Comparison of ENCODE assay signal across 1 cellular context in the genomic region with DNA sequence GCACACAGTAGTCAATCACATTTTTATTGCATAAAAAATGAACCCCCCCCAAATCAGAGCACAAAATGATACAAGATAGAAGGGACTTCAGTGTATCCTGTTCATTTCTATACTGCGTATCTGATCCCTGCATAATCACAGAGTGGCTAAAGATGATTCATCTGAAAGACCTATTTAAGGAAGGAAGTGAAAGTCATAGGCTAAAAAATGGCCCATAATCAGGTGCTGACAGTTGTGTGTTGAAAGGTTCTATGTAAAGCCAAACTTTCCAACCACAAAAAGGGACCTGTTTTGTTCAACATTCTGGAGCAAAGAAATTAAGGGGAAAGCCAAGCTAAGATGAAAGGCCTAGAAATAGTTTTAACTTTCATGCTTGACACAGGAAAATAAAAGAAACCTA.
TF ChIP-seq lines count a peak whose summit lies in the region.

No MANE protein-coding gene starts in this region.

TF ChIP-seq in GM12878, 131 proteins besides CTCF, POLR2A, EP300 and RAD21 (continued from another document):
- TF ChIP-seq, protein P1, sequence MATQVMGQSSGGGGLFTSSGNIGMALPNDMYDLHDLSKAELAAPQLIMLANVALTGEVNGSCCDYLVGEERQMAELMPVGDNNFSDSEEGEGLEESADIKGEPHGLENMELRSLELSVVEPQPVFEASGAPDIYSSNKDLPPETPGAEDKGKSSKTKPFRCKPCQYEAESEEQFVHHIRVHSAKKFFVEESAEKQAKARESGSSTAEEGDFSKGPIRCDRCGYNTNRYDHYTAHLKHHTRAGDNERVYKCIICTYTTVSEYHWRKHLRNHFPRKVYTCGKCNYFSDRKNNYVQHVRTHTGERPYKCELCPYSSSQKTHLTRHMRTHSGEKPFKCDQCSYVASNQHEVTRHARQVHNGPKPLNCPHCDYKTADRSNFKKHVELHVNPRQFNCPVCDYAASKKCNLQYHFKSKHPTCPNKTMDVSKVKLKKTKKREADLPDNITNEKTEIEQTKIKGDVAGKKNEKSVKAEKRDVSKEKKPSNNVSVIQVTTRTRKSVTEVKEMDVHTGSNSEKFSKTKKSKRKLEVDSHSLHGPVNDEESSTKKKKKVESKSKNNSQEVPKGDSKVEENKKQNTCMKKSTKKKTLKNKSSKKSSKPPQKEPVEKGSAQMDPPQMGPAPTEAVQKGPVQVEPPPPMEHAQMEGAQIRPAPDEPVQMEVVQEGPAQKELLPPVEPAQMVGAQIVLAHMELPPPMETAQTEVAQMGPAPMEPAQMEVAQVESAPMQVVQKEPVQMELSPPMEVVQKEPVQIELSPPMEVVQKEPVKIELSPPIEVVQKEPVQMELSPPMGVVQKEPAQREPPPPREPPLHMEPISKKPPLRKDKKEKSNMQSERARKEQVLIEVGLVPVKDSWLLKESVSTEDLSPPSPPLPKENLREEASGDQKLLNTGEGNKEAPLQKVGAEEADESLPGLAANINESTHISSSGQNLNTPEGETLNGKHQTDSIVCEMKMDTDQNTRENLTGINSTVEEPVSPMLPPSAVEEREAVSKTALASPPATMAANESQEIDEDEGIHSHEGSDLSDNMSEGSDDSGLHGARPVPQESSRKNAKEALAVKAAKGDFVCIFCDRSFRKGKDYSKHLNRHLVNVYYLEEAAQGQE (IDR thresholded peaks at IDR 0.05; ENCODE audit: low read depth, low read length), result no peak
- TF ChIP-seq NRF1 (conservative IDR thresholded peaks at IDR 0.05; ENCODE audit: low read depth, low read length), result no peak
- TF ChIP-seq, protein P2, sequence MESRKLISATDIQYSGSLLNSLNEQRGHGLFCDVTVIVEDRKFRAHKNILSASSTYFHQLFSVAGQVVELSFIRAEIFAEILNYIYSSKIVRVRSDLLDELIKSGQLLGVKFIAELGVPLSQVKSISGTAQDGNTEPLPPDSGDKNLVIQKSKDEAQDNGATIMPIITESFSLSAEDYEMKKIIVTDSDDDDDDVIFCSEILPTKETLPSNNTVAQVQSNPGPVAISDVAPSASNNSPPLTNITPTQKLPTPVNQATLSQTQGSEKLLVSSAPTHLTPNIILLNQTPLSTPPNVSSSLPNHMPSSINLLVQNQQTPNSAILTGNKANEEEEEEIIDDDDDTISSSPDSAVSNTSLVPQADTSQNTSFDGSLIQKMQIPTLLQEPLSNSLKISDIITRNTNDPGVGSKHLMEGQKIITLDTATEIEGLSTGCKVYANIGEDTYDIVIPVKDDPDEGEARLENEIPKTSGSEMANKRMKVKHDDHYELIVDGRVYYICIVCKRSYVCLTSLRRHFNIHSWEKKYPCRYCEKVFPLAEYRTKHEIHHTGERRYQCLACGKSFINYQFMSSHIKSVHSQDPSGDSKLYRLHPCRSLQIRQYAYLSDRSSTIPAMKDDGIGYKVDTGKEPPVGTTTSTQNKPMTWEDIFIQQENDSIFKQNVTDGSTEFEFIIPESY (IDR thresholded peaks at IDR 0.05), result no peak
- TF ChIP-seq, protein P3, sequence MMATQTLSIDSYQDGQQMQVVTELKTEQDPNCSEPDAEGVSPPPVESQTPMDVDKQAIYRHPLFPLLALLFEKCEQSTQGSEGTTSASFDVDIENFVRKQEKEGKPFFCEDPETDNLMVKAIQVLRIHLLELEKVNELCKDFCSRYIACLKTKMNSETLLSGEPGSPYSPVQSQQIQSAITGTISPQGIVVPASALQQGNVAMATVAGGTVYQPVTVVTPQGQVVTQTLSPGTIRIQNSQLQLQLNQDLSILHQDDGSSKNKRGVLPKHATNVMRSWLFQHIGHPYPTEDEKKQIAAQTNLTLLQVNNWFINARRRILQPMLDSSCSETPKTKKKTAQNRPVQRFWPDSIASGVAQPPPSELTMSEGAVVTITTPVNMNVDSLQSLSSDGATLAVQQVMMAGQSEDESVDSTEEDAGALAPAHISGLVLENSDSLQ (IDR thresholded peaks at IDR 0.05), result peak; percentile 76
- TF ChIP-seq NFIC (IDR thresholded peaks at IDR 0.05; ENCODE audit: low read depth, low read length), result peak; percentile 96
- peak; percentile 93 for TF ChIP-seq POU2F2 (IDR thresholded peaks at IDR 0.05; ENCODE audit: borderline replicate concordance, low read depth, low read length)
- TF ChIP-seq ZNF207 (IDR thresholded peaks at IDR 0.05; ENCODE audit: borderline replicate concordance), result no peak; the same call in 1 of the 2 replicates
- TF ChIP-seq GATAD2B (conservative IDR thresholded peaks at IDR 0.05; ENCODE audit: low read depth), result peak; percentile 61; the same call in 1 of the 2 replicates
- TF ChIP-seq, protein P4, sequence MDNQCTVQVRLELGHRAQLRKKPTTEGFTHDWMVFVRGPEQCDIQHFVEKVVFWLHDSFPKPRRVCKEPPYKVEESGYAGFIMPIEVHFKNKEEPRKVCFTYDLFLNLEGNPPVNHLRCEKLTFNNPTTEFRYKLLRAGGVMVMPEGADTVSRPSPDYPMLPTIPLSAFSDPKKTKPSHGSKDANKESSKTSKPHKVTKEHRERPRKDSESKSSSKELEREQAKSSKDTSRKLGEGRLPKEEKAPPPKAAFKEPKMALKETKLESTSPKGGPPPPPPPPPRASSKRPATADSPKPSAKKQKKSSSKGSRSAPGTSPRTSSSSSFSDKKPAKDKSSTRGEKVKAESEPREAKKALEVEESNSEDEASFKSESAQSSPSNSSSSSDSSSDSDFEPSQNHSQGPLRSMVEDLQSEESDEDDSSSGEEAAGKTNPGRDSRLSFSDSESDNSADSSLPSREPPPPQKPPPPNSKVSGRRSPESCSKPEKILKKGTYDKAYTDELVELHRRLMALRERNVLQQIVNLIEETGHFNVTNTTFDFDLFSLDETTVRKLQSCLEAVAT (IDR thresholded peaks at IDR 0.05), result peak; percentile 63; the same call in 1 of the 2 replicates
- TF ChIP-seq RUNX3 (IDR thresholded peaks at IDR 0.05; ENCODE audit: low read length), result peak; percentile 97
- peak; percentile 34; the same call in 1 of the 2 replicates for TF ChIP-seq ZNF24 (IDR thresholded peaks at IDR 0.05)
- peak; percentile 98 to 99 for TF ChIP-seq IKZF2 (IDR thresholded peaks at IDR 0.05)
- TF ChIP-seq RBBP5 (conservative IDR thresholded peaks at IDR 0.05), result no peak
- TF ChIP-seq, protein P5, sequence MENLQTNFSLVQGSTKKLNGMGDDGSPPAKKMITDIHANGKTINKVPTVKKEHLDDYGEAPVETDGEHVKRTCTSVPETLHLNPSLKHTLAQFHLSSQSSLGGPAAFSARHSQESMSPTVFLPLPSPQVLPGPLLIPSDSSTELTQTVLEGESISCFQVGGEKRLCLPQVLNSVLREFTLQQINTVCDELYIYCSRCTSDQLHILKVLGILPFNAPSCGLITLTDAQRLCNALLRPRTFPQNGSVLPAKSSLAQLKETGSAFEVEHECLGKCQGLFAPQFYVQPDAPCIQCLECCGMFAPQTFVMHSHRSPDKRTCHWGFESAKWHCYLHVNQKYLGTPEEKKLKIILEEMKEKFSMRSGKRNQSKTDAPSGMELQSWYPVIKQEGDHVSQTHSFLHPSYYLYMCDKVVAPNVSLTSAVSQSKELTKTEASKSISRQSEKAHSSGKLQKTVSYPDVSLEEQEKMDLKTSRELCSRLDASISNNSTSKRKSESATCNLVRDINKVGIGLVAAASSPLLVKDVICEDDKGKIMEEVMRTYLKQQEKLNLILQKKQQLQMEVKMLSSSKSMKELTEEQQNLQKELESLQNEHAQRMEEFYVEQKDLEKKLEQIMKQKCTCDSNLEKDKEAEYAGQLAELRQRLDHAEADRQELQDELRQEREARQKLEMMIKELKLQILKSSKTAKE (IDR thresholded peaks at IDR 0.05; ENCODE audit: low read depth, poor library complexity, severe bottlenecking), result peak; percentile 75
- TF ChIP-seq PAX5 (IDR thresholded peaks at IDR 0.05; ENCODE audit: borderline replicate concordance, low read depth, low read length), result 0 out of 2 replicates have a peak, but pooled peaks have one; percentile 10
- TF ChIP-seq, protein P6, sequence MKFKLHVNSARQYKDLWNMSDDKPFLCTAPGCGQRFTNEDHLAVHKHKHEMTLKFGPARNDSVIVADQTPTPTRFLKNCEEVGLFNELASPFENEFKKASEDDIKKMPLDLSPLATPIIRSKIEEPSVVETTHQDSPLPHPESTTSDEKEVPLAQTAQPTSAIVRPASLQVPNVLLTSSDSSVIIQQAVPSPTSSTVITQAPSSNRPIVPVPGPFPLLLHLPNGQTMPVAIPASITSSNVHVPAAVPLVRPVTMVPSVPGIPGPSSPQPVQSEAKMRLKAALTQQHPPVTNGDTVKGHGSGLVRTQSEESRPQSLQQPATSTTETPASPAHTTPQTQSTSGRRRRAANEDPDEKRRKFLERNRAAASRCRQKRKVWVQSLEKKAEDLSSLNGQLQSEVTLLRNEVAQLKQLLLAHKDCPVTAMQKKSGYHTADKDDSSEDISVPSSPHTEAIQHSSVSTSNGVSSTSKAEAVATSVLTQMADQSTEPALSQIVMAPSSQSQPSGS (IDR thresholded peaks at IDR 0.05; ENCODE audit: low read length), result peak; percentile 91
- TF ChIP-seq, protein P7, sequence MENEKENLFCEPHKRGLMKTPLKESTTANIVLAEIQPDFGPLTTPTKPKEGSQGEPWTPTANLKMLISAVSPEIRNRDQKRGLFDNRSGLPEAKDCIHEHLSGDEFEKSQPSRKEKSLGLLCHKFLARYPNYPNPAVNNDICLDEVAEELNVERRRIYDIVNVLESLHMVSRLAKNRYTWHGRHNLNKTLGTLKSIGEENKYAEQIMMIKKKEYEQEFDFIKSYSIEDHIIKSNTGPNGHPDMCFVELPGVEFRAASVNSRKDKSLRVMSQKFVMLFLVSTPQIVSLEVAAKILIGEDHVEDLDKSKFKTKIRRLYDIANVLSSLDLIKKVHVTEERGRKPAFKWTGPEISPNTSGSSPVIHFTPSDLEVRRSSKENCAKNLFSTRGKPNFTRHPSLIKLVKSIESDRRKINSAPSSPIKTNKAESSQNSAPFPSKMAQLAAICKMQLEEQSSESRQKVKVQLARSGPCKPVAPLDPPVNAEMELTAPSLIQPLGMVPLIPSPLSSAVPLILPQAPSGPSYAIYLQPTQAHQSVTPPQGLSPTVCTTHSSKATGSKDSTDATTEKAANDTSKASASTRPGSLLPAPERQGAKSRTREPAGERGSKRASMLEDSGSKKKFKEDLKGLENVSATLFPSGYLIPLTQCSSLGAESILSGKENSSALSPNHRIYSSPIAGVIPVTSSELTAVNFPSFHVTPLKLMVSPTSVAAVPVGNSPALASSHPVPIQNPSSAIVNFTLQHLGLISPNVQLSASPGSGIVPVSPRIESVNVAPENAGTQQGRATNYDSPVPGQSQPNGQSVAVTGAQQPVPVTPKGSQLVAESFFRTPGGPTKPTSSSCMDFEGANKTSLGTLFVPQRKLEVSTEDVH (IDR thresholded peaks at IDR 0.05; ENCODE audit: low read depth, partially characterized antibody), result no peak
- TF ChIP-seq, protein P8, sequence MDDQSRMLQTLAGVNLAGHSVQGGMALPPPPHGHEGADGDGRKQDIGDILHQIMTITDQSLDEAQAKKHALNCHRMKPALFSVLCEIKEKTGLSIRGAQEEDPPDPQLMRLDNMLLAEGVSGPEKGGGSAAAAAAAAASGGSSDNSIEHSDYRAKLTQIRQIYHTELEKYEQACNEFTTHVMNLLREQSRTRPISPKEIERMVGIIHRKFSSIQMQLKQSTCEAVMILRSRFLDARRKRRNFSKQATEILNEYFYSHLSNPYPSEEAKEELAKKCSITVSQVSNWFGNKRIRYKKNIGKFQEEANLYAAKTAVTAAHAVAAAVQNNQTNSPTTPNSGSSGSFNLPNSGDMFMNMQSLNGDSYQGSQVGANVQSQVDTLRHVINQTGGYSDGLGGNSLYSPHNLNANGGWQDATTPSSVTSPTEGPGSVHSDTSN (IDR thresholded peaks at IDR 0.05; ENCODE audit: insufficient replicate concordance, low read depth, low read length), result peak; percentile 21
